1 cellular context compared by ENCODE assay signal in genomic region chr15:43196760-43197548, GRCh38.
TF ChIP-seq lines count a peak whose summit lies in the region.

No MANE protein-coding gene starts in this region.

TF ChIP-seq in K562, 482 proteins besides CTCF, POLR2A, EP300 and RAD21:
- TF ChIP-seq ZBTB1 (CRISPR knock-in tag; IDR thresholded peaks at IDR 0.05; ENCODE audit: borderline replicate concordance, low read depth) = 0 out of 2 replicates have a peak, but pooled peaks have one; percentile 18
- TF ChIP-seq SMAD2 (IDR thresholded peaks at IDR 0.05; ENCODE audit: low read depth, low read length) = no peak
